8 cellular contexts compared by ENCODE assay signal in genomic region chr9:98034593-98035546, GRCh38. TPM values are rescaled to one million over a fixed set of nuclear protein-coding genes. Genes with fewer than 3 reads are reported as not detected.
DNase-seq lines count a peak whose midpoint lies in the region; ATAC-seq, FAIRE-seq and TF ChIP-seq lines count a peak whose summit lies in the region.

No MANE protein-coding gene starts in this region.

- no peaks in the 10 kb centered on the region for H3K27me3 ChIP-seq in RWPE2 (ENCODE audit: insufficient read depth, poor library complexity, severe bottlenecking)
- no peaks in the 10 kb centered on the region for H3K27me3 ChIP-seq in parathyroid adenoma (ENCODE audit: control insufficient read depth, insufficient read depth, low read length)
- H3K27me3 ChIP-seq in transverse colon, result no peaks in the 10 kb centered on the region

- H3K27ac ChIP-seq in RWPE2 (ENCODE audit: poor library complexity, severe bottlenecking), result peak overlapping the region; percentile 34
- no peak overlapping the region for H3K27ac ChIP-seq in parathyroid adenoma
- H3K27ac ChIP-seq in transverse colon, result no peak overlapping the region

- no peak for TF ChIP-seq EP300 in transverse colon (IDR thresholded peaks at IDR 0.05; ENCODE audit: low read depth)

- DNase-seq in AG20443 (ENCODE audit: low spot score) (peak; percentile 75), HT1080 (ENCODE audit: low read depth) (peak; percentile 40), RWPE2 (ENCODE audit: low spot score) (no peak), frontal cortex (ENCODE audit: low spot score in 2 of 2) (peak; percentile 44 to 73), transverse colon (peak; percentile 93)
- peak; percentile 77 for DNase-seq in activated effector memory CD4-positive, alpha-beta T cell treated with Interleukin-2 at 50 U/mL for 16 hours

- peak overlapping the region; percentile 39 for H3K4me2 ChIP-seq in parathyroid adenoma (ENCODE audit: low read length)

- no peak overlapping the region for H3K9ac ChIP-seq in parathyroid adenoma

- WGBS in transverse colon (ENCODE audit: low coverage in 1 of 2), 2 donors, result 46 to 64% methylated on average over 4 to 20 of the region's 20 CpGs

- TF ChIP-seq POLR2A in transverse colon (IDR thresholded peaks at IDR 0.05), result no peak

- TF ChIP-seq CTCF in RWPE2 (IDR thresholded peaks at IDR 0.05; ENCODE audit: poor library complexity, severe bottlenecking) (peak; percentile 66), parathyroid adenoma (IDR thresholded peaks at IDR 0.05) (peak; percentile 66), transverse colon (IDR thresholded peaks at IDR 0.05) (peak; percentile 80 to 88 (median 83))

- H3K36me3 ChIP-seq in RWPE2 (ENCODE audit: low read depth) (no peaks in the 10 kb centered on the region), parathyroid adenoma (ENCODE audit: control insufficient read depth, insufficient read depth, low read length) (no peaks in the 10 kb centered on the region), transverse colon (no peaks in the 10 kb centered on the region)

- intact Hi-C loops in transverse colon (cut with DNase I; ENCODE audit: low total_unique reads), result loop anchor here (1.0 to 10.0 kb wide), 2 partner anchors 50 to 112 kb away; partner anchors contain the start of gene ANP32B

- no peaks in the 10 kb centered on the region for H3K79me2 ChIP-seq in parathyroid adenoma

- no peak overlapping the region for H3K4me3 ChIP-seq in RWPE2 (ENCODE audit: severe bottlenecking)
- H3K4me3 ChIP-seq in parathyroid adenoma (ENCODE audit: low read depth, low read length), result no peak overlapping the region
- no peak overlapping the region for H3K4me3 ChIP-seq in transverse colon

- H2AFZ ChIP-seq in parathyroid adenoma, result peak overlapping the region; percentile 60

- FAIRE-seq in frontal cortex (lab: Jason Lieb, UNC), result no peak

- ATAC-seq in GM18868 (IDR thresholded peaks at IDR 0.05; ENCODE audit: unreplicated experiment) (peak; percentile 55), RWPE2 (ENCODE audit: low read depth) (no peak; the same call in 2 of the 3 replicates)

- peaks cover 9% of the 10 kb centered on the region for H3K4me1 ChIP-seq in RWPE2 (ENCODE audit: insufficient read depth, poor library complexity, severe bottlenecking)
- no peaks in the 10 kb centered on the region for H3K4me1 ChIP-seq in parathyroid adenoma
- H3K4me1 ChIP-seq in transverse colon, result peaks cover 0 to 12% (median 8%) of the 10 kb centered on the region in 4 donors

- in situ Hi-C loops in transverse colon (cut with MboI; ENCODE audit: low pct_ligation_motif_present in 1 of 4, low pct_unique_long_range_greater_than_20kb in 1 of 4, low sequenced_read_pairs in 3 of 4), result loop anchor here in 2 of 4 donors (10.0 to 25.0 kb wide), 2 partner anchors 110 to 123 kb away; partner anchors contain the start of gene TRMO (in 2 of the 2)

- no peaks in the 10 kb centered on the region for H3K9me3 ChIP-seq in RWPE2 (ENCODE audit: severe bottlenecking)
- H3K9me3 ChIP-seq in parathyroid adenoma (ENCODE audit: control insufficient read depth, low read length), result no peaks in the 10 kb centered on the region
- no peaks in the 10 kb centered on the region for H3K9me3 ChIP-seq in transverse colon

RNA-seq across cellular contexts. Expression of gene NANS, which starts 21.7 kb away (rescaled TPM):
- 92.2 and 93.3 TPM in 2 replicates for total RNA-seq in HT1080 (2014; rRNA removed; shearing (Covaris generic))
- polyA plus RNA-seq in HT1080 (2015; cell fraction: cytosol; rRNA removed), result 59.2 and 68.4 TPM in 2 replicates
- 45.9 and 50.4 TPM in 2 replicates for polyA plus RNA-seq in HT1080 (2015; cell fraction: nucleus; rRNA removed)
- total RNA-seq in frontal cortex, result 22.8 TPM
- 100 to 1,000 TPM in 3 of 4 donors, 10 to 100 TPM in 1; 86.6 to 319 (median 269) TPM for total RNA-seq in transverse colon

RNA-seq across cellular contexts. Expression of gene ANP32B, which starts 51.7 kb away (rescaled TPM):
- 16.8 and 53.1 TPM in 2 replicates for total RNA-seq in HT1080 (2014; rRNA removed; shearing (Covaris generic))
- polyA plus RNA-seq in HT1080 (2015; cell fraction: cytosol; rRNA removed), result 258 and 297 TPM in 2 replicates
- 96.3 and 102 TPM in 2 replicates for polyA plus RNA-seq in HT1080 (2015; cell fraction: nucleus; rRNA removed)
- total RNA-seq in frontal cortex, result 6.1 TPM
- 10 to 100 TPM; 37.4 to 65.6 (median 43.0) TPM for total RNA-seq in transverse colon
